ENCODE assay signal across 37 cellular contexts in genomic region chr17:30361766-30362279, GRCh38. TPM values are rescaled to one million over a fixed set of nuclear protein-coding genes. Genes with fewer than 3 reads are reported as not detected.
"Had no signal": no experiment of that assay in that cellular context is flagged by ENCODE, and none has a peak within 500 bp of the region (broad histone marks: within the 10 kb centered on the region; RNA-seq: fewer than 3 reads in every experiment).

No MANE protein-coding gene starts in this region.

- DNase-seq: dermis blood vessel endothelial cell; effector memory CD4-positive, alpha-beta T cell; foreskin keratinocyte; heart left ventricle; left cardiac atrium; left lung; mesenchymal stem cell; mucosa of descending colon; naive B cell; nucleus accumbens; ovary; posterior cingulate gyrus; psoas muscle; right cardiac atrium; spleen; stimulated activated CD4-positive, alpha-beta T cell treated with anti-CD3 and anti-CD28 coated beads, Interleukin-4, amount 100 ng/mL, for 4 hours; stimulated activated naive CD8-positive, alpha-beta T cell treated with anti-CD3 and anti-CD28 coated beads, Interleukin-15, Interleukin-2, amounts not matched to agents 100 U/mL and 50 U/mL, for 24 hours; substantia nigra; testis; tibial artery had no signal

- H3K36me3 Mint-ChIP-seq: mesothelial cell of epicardium; stimulated activated memory B cell treated with anti-CD40 and anti-IgM and Interleukin-4, amounts not matched to agents 10 μg/mL and 1 μg/mL and 100 μg/mL, for 72 hours; type B pancreatic cell had no signal

- ATAC-seq: foreskin keratinocyte; gastroesophageal sphincter; heart left ventricle; left cardiac atrium; left lung; mucosa of descending colon; natural killer cell treated with Interleukin-12 subunit alpha and Interleukin-12 subunit beta and Interleukin-15 and Interleukin-18, amount 100 ng/mL, for 72 hours; psoas muscle; right cardiac atrium; stimulated activated memory B cell treated with anti-CD40 and anti-IgM and Interleukin-4, amounts not matched to agents 10 μg/mL and 1 μg/mL and 100 μg/mL, for 72 hours; stimulated activated naive CD8-positive, alpha-beta T cell treated with anti-CD3 and anti-CD28 coated beads, Interleukin-15, Interleukin-2, amounts not matched to agents 100 U/mL and 50 U/mL, for 24 hours had no signal

- H3K27me3 Mint-ChIP-seq: naive B cell; natural killer cell treated with Interleukin-12 subunit alpha and Interleukin-12 subunit beta and Interleukin-15 and Interleukin-18, amount 100 ng/mL, for 72 hours; stimulated activated memory B cell treated with anti-CD40 and anti-IgM and Interleukin-4, amounts not matched to agents 10 μg/mL and 1 μg/mL and 100 μg/mL, for 72 hours; type B pancreatic cell had no signal

- H3K27ac Mint-ChIP-seq: mesothelial cell of epicardium; naive B cell; stimulated activated memory B cell treated with anti-CD40 and anti-IgM and Interleukin-4, amounts not matched to agents 10 μg/mL and 1 μg/mL and 100 μg/mL, for 72 hours; type B pancreatic cell had no signal

- H3K4me3 Mint-ChIP-seq: mesothelial cell of epicardium; neural crest cell; stimulated activated memory B cell treated with anti-CD40 and anti-IgM and Interleukin-4, amounts not matched to agents 10 μg/mL and 1 μg/mL and 100 μg/mL, for 72 hours; type B pancreatic cell had no signal

- H3K4me1 Mint-ChIP-seq: mesothelial cell of epicardium, neural crest cell had no signal

- H3K27ac ChIP-seq: esophagus muscularis mucosa, foreskin keratinocyte, gastroesophageal sphincter, heart left ventricle, hepatocyte, ovary, psoas muscle, skin epidermis, testis, tibial artery had no signal

- H3K4me3 ChIP-seq: esophagus muscularis mucosa, gastroesophageal sphincter, heart left ventricle, hepatocyte, left lung, mucosa of descending colon, ovary, psoas muscle, skin epidermis, testis, tibial artery had no signal

- H3K27me3 ChIP-seq: esophagus muscularis mucosa, gastroesophageal sphincter, heart left ventricle, hepatocyte, left lung, ovary, spleen, testis, tibial artery had no signal

- H3K9me3 ChIP-seq: ovary, testis had no signal

RNA-seq across cellular contexts. Expression of gene TMIGD1, which starts 28.0 kb away (rescaled TPM):
- total RNA-seq: dermis blood vessel endothelial cell; endothelial cell of umbilical vein; epithelial cell of proximal tubule; fibroblast of lung; foreskin keratinocyte; gastroesophageal sphincter; heart left ventricle; kidney epithelial cell; left cardiac atrium; left lung; lower leg skin; lung microvascular endothelial cell; mesothelial cell of epicardium; natural killer cell treated with Interleukin-12 subunit alpha and Interleukin-12 subunit beta and Interleukin-15 and Interleukin-18, amount 100 ng/mL, for 72 hours; neural crest cell; psoas muscle; renal cortical epithelial cell; right cardiac atrium; spleen; testis; urinary bladder had no signal
- polyA plus RNA-seq: endothelial cell of umbilical vein, fibroblast of lung, foreskin keratinocyte, heart left ventricle, ovary, psoas muscle, right cardiac atrium, spleen, urinary bladder had no signal
